22 cellular contexts compared by ENCODE assay signal in genomic region chr4:86837651-86838050, GRCh38. TPM values are rescaled to one million over a fixed set of nuclear protein-coding genes. Genes with fewer than 3 reads are reported as not detected.
DNase-seq lines count a peak whose midpoint lies in the region; ATAC-seq and TF ChIP-seq lines count a peak whose summit lies in the region.
"Had no signal": no experiment of that assay in that cellular context is flagged by ENCODE, and none has a peak within 500 bp of the region (broad histone marks: within the 10 kb centered on the region; RNA-seq: fewer than 3 reads in every experiment).

No MANE protein-coding gene starts in this region.

- H3K4ac ChIP-seq in mesenchymal stem cell (ENCODE audit: low read depth in 1 of 2, low read length in 2 of 2) = no peak overlapping the region

- no peaks in the 10 kb centered on the region for H3K27me3 ChIP-seq in A673 (replicated peaks; ENCODE audit: insufficient read depth, low read depth, low read length, poor library complexity)
- H3K27me3 ChIP-seq in adipocyte (replicated peaks; ENCODE audit: control insufficient read depth, insufficient read depth, low read length) = no peaks in the 10 kb centered on the region
- no peaks in the 10 kb centered on the region for H3K27me3 ChIP-seq in mesenchymal stem cell (ENCODE audit: control insufficient read depth in 1 of 2, insufficient read depth in 1 of 2, low read length in 2 of 2)
- no peaks in the 10 kb centered on the region for H3K27me3 ChIP-seq in right atrium auricular region
- H3K27me3 ChIP-seq: BLaER1 treated with 17β-estradiol and CSF1 and Interleukin-3, amounts not matched to agents 10 nM and 100 nM; Peyer's patch had no signal

- no peaks in the 10 kb centered on the region for H3K4me1 ChIP-seq in A673 (ENCODE audit: insufficient read depth, low read length, poor library complexity, severe bottlenecking)
- peaks cover 19% of the 10 kb centered on the region for H3K4me1 ChIP-seq in adipocyte (ENCODE audit: control insufficient read depth, insufficient read depth, low read length)
- H3K4me1 ChIP-seq in mesenchymal stem cell (ENCODE audit: control insufficient read depth, insufficient read depth, low read depth, low read length) = peaks cover 2% of the 10 kb centered on the region
- no peaks in the 10 kb centered on the region for H3K4me1 ChIP-seq in right atrium auricular region
- H3K4me1 ChIP-seq: Caco-2, Peyer's patch had no signal

- intact Hi-C loops in A673 (cut with micrococcal nuclease; ENCODE audit: unreplicated experiment) (no loop called here), head of caudate nucleus (cut with DNase I) (no loop called here)

- no peaks in the 10 kb centered on the region for H3K9me3 ChIP-seq in A673 (ENCODE audit: low read depth, low read length, poor library complexity, severe bottlenecking)
- no peaks in the 10 kb centered on the region for H3K9me3 ChIP-seq in adipocyte (ENCODE audit: control insufficient read depth, low read length)
- H3K9me3 ChIP-seq in mesenchymal stem cell (ENCODE audit: control insufficient read depth, low read length) = no peaks in the 10 kb centered on the region
- no peaks in the 10 kb centered on the region for H3K9me3 ChIP-seq in right atrium auricular region
- H3K9me3 ChIP-seq: BLaER1 treated with 17β-estradiol and CSF1 and Interleukin-3, amounts not matched to agents 10 nM and 100 nM; Caco-2; Peyer's patch had no signal

- no peaks in the 10 kb centered on the region for H3K79me1 ChIP-seq in mesenchymal stem cell (replicated peaks; ENCODE audit: low read length, poor library complexity, severe bottlenecking)

- H4K8ac ChIP-seq in mesenchymal stem cell (ENCODE audit: low read length) = no peak overlapping the region

- H3K18ac ChIP-seq in mesenchymal stem cell (ENCODE audit: low read depth in 1 of 2, low read length in 2 of 2) = no peak overlapping the region

- TF ChIP-seq CTCF in A673 (conservative IDR thresholded peaks at IDR 0.05; ENCODE audit: low read depth, low read length) (no peak), right atrium auricular region (IDR thresholded peaks at IDR 0.05) (no peak)

- H2AK5ac ChIP-seq in mesenchymal stem cell (ENCODE audit: low read length, severe bottlenecking) = no peak overlapping the region

- no peak overlapping the region for H4K91ac ChIP-seq in mesenchymal stem cell (ENCODE audit: low read length)

- POLR2A ChIA-PET in A673 (lab: Charles Lee; ENCODE audit: low non-redundant PET) (no interaction called here), HEK293T (lab: Yijun Ruan, JAX) (no interaction called here)

- BruUV-seq in A673 (replicated peaks; lab: Mats Ljungman, UMichigan) = no TSS peak

- no peak overlapping the region for H3K9ac ChIP-seq in adipocyte (ENCODE audit: low read length)
- no peak overlapping the region for H3K9ac ChIP-seq in mesenchymal stem cell (ENCODE audit: low read length)
- H3K9ac ChIP-seq: BLaER1 treated with 17β-estradiol and CSF1 and Interleukin-3, amounts not matched to agents 10 nM and 100 nM had no signal

- DNase-seq in A673 (ENCODE audit: low spot score) = no peak
- no peak for DNase-seq in HEK293T (ENCODE audit: extremely low spot score)
- peak; percentile 19 for DNase-seq in adipocyte (ENCODE audit: low read depth)
- DNase-seq in mesenchymal stem cell = peak; percentile 65
- no peak for DNase-seq in UCSD-AML1 (lab: John Stamatoyannopoulos, UW; ENCODE audit: unreplicated experiment)
- DNase-seq in right atrium auricular region (ENCODE audit: low spot score) = no peak
- DNase-seq in head of caudate nucleus = no peak
- DNase-seq: Caco-2; CD4-positive, alpha-beta memory T cell; Kasumi-1; NCI-H187; NCI-H2107; NCI-H774; Peyer's patch had no signal

- H2AFZ ChIP-seq in mesenchymal stem cell (ENCODE audit: low read depth, low read length) = no peak overlapping the region

- H2BK15ac ChIP-seq in mesenchymal stem cell (ENCODE audit: low read depth, poor library complexity, severe bottlenecking) = no peak overlapping the region

- H3K27ac ChIP-seq in A673 (ENCODE audit: low read depth, low read length, poor library complexity, severe bottlenecking) (peak overlapping the region; percentile 37), mesenchymal stem cell (ENCODE audit: low read length, poor library complexity, severe bottlenecking) (no peak overlapping the region), right atrium auricular region (no peak overlapping the region)
- H3K27ac ChIP-seq: BLaER1 treated with 17β-estradiol and CSF1 and Interleukin-3, amounts not matched to agents 10 nM and 100 nM; Peyer's patch had no signal

- H3K4me3 ChIP-seq in A673 (ENCODE audit: low read depth, low read length, poor library complexity, severe bottlenecking) (no peak overlapping the region), adipocyte (ENCODE audit: low read length) (no peak overlapping the region), mesenchymal stem cell (ENCODE audit: insufficient read depth in 1 of 2, low read depth in 1 of 2, low read length in 2 of 2) (no peak overlapping the region), right atrium auricular region (no peak overlapping the region)
- H3K4me3 ChIP-seq: BLaER1 treated with 17β-estradiol and CSF1 and Interleukin-3, amounts not matched to agents 10 nM and 100 nM; Peyer's patch had no signal

- no peak overlapping the region for H3K14ac ChIP-seq in mesenchymal stem cell (ENCODE audit: low read length in 2 of 2)

- H2BK12ac ChIP-seq in mesenchymal stem cell (ENCODE audit: low read length in 2 of 2) = no peak overlapping the region

- ATAC-seq in HG02973 (IDR thresholded peaks at IDR 0.05; ENCODE audit: unreplicated experiment) = no peak
- ATAC-seq: HCT116 had no signal

- H3K36me3 ChIP-seq in A673 (ENCODE audit: insufficient read depth, low read length, poor library complexity, severe bottlenecking) (no peaks in the 10 kb centered on the region), adipocyte (ENCODE audit: control insufficient read depth, insufficient read depth, low read length, severe bottlenecking) (no peaks in the 10 kb centered on the region), mesenchymal stem cell (ENCODE audit: control insufficient read depth in 1 of 2, insufficient read depth in 2 of 2, low read depth in 1 of 2, low read length in 2 of 2) (no peaks in the 10 kb centered on the region), right atrium auricular region (no peaks in the 10 kb centered on the region)
- H3K36me3 ChIP-seq: BLaER1 treated with 17β-estradiol and CSF1 and Interleukin-3, amounts not matched to agents 10 nM and 100 nM; Peyer's patch had no signal

- CTCF ChIA-PET in A673 (lab: Charles Lee) = no interaction called here
- CTCF ChIA-PET in HEK293T (lab: Yijun Ruan, JAX) = no interaction called here

- WGBS in mesenchymal stem cell = 69% methylated on average over 2 of the region's 2 CpGs

- H3K4me2 ChIP-seq in mesenchymal stem cell (ENCODE audit: low read length, poor library complexity, severe bottlenecking) = no peak overlapping the region
- H3K4me2 ChIP-seq: BLaER1 treated with 17β-estradiol and CSF1 and Interleukin-3, amounts not matched to agents 10 nM and 100 nM had no signal

- H2BK5ac ChIP-seq in mesenchymal stem cell (ENCODE audit: low read depth, low read length, poor library complexity, severe bottlenecking) = no peak overlapping the region

- H3K23ac ChIP-seq in mesenchymal stem cell (ENCODE audit: low read length in 2 of 2) = no peak overlapping the region

- H2BK120ac ChIP-seq in mesenchymal stem cell (ENCODE audit: low read depth, low read length) = no peak overlapping the region

TF ChIP-seq in HEK293T, 16 proteins besides CTCF, POLR2A, EP300 and RAD21:
- TF ChIP-seq PKNOX1 (IDR thresholded peaks at IDR 0.05) (peak; percentile 48), ARNT (IDR thresholded peaks at IDR 0.05) (no peak)

RNA-seq across cellular contexts. Expression of gene SLC10A6, which starts 11.5 kb away (rescaled TPM):
- 0.26 TPM in 1 of 2 replicates, not detected in the other for total RNA-seq in A673 (2021)
- not detected for polyA plus RNA-seq in mesenchymal stem cell (2013, experiment 1 of 2)
- polyA plus RNA-seq in mesenchymal stem cell (2013, experiment 2 of 2) = 0.03 TPM
- 1 to 10 TPM; 1.3 to 1.7 TPM for total RNA-seq in right atrium auricular region
- total RNA-seq: Caco-2; CD4-positive, alpha-beta memory T cell; G401; H1; MCF 10A; NCI-H460; OCI-LY7 had no signal
- polyA plus RNA-seq: CD4-positive, alpha-beta memory T cell; H1 had no signal

RNA-seq across cellular contexts. Expression of gene C4orf36, which starts 54.6 kb away (rescaled TPM):
- 3.1 and 5.3 TPM in 2 replicates for total RNA-seq in A673 (2021)
- polyA plus RNA-seq in mesenchymal stem cell (2013, experiment 1 of 2) = 0.50 TPM
- polyA plus RNA-seq in mesenchymal stem cell (2013, experiment 2 of 2) = 0.12 TPM
- total RNA-seq in right atrium auricular region = not detected
- polyA plus RNA-seq: CD4-positive, alpha-beta memory T cell had no signal

Comparison
In these comparisons a context has a peak if more than half of its experiments do, and no peak if none do; other contexts are left out.
1. DNase-seq: peak in adipocyte (single experiment) and mesenchymal stem cell (single experiment); none in A673 (single experiment), HEK293T (single experiment), UCSD-AML1 (single experiment), right atrium auricular region (single experiment) and head of caudate nucleus (0 of 42).